1 cellular context compared by ENCODE assay signal in genomic region chr4:184839075-184839399, GRCh38.
TF ChIP-seq lines count a peak whose summit lies in the region.
"Not testable (repeated sequence)": the region's sequence is repeated elsewhere in the genome, so short reads cannot be mapped to it uniquely, and the experiment has no call there.

No MANE protein-coding gene starts in this region.

TF ChIP-seq in K562, 482 proteins besides CTCF, POLR2A, EP300 and RAD21:
- TF ChIP-seq ATF7 (IDR thresholded peaks at IDR 0.05) (0 out of 2 replicates have a peak, but pooled peaks have one; percentile 6), ATF1 (tag; IDR thresholded peaks at IDR 0.05) (peak; percentile 72)
- TF ChIP-seq ATF1 (CRISPR knock-in tag; IDR thresholded peaks at IDR 0.05) = not testable (repeated sequence)
